Comparison of ENCODE assay signal across 17 cellular contexts in the genomic region with DNA sequence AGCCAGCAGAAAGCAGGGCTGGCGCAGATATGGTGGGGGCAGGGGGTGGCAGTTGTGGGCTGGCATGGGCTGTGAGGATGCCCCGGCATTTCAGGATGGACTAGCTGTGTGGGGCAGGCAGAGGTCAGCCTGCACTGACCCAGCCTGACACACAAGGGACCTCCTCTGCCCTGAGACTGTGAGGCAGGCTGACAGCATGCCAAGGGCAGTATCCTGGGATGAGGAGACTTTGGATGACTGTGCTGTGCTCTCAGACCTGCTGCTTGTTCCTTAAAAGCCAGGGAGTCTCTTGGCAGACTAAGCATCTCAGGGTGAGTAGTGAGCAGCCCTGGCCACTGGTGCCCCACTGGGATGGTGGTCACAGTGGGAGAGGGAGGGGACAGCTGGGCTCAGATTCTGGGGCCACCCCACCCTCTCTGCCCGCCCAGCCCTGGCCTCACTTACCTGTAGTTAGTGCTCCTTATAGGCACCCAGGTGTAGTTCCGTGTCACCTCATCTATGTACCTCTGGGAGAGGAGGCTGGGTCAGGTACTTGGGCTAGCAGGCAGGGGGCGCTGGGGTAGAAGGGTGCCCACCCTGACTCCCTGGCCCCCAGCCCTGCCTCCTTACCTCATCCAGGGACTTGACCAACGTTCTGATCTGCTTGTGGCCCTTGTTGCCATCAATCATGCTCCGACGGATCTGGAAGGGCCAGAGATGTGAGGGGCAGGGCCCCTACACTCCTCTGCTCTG. TPM values are rescaled to one million over a fixed set of nuclear protein-coding genes. Genes with fewer than 3 reads are reported as not detected.
DNase-seq lines count a peak whose midpoint lies in the region; ATAC-seq and TF ChIP-seq lines count a peak whose summit lies in the region.
"Had no signal": no experiment of that assay in that cellular context is flagged by ENCODE, and none has a peak within 500 bp of the region (broad histone marks: within the 10 kb centered on the region; RNA-seq: fewer than 3 reads in every experiment).

No MANE protein-coding gene starts in this region.

- H3K4me1 Mint-ChIP-seq in naive thymus-derived CD8-positive, alpha-beta T cell: peaks cover 12 to 34% (median 15%) of the 10 kb centered on the region in 4 donors

- peak overlapping the region in 2 of 10 donors; percentile 21 to 87 for H3K27ac Mint-ChIP-seq in naive thymus-derived CD8-positive, alpha-beta T cell
- H3K27ac Mint-ChIP-seq: activated T-cell treated with anti-CD3 and anti-CD28 coated beads, Interleukin-2, amount 50 U/mL, for 24 hours had no signal

- CTCF ChIA-PET in OCI-LY7 (lab: Charles Lee; ENCODE audit: unreplicated experiment): no interaction called here

- H3K27me3 Mint-ChIP-seq in naive thymus-derived CD8-positive, alpha-beta T cell: no peaks in the 10 kb centered on the region
- H3K27me3 Mint-ChIP-seq: activated T-cell treated with anti-CD3 and anti-CD28 coated beads, Interleukin-2, amount 50 U/mL, for 24 hours had no signal

- no peak overlapping the region for H2AFZ ChIP-seq in OCI-LY7 (ENCODE audit: low read length)

- BruUV-seq in OCI-LY7 (replicated peaks; lab: Mats Ljungman, UMichigan): no TSS peak

- no peaks in the 10 kb centered on the region for H3K36me3 Mint-ChIP-seq in naive thymus-derived CD8-positive, alpha-beta T cell

- intact Hi-C loops in OCI-LY7 (cut with micrococcal nuclease; ENCODE audit: unreplicated experiment): no loop called here

- H3K9me3 ChIP-seq in BE2C (no peaks in the 10 kb centered on the region), OCI-LY7 (ENCODE audit: low read length) (no peaks in the 10 kb centered on the region)
- H3K9me3 ChIP-seq: gastrocnemius medialis, stomach had no signal

- no peaks in the 10 kb centered on the region for H3K27me3 ChIP-seq in BE2C
- H3K27me3 ChIP-seq: gastrocnemius medialis had no signal

- H3K4me1 ChIP-seq in BE2C (peaks cover 45% of the 10 kb centered on the region), OCI-LY7 (ENCODE audit: insufficient read depth, low read length, poor library complexity, severe bottlenecking) (no peaks in the 10 kb centered on the region)
- H3K4me1 ChIP-seq: gastrocnemius medialis, stomach had no signal

- no peaks in the 10 kb centered on the region for H4K20me1 ChIP-seq in OCI-LY7 (ENCODE audit: insufficient read depth, low read length)

- TF ChIP-seq CTCF in BE2C (IDR thresholded peaks at IDR 0.05; ENCODE audit: low read depth, low read length): peak; percentile 26
- TF ChIP-seq CTCF in GM12872 (IDR thresholded peaks at IDR 0.05; ENCODE audit: insufficient read depth, low read depth, low read length): peak; percentile 15; the same call in 1 of the 3 replicates
- peak; percentile 58 for TF ChIP-seq CTCF in OCI-LY7 (conservative IDR thresholded peaks at IDR 0.05; ENCODE audit: low read length)
- no peak for TF ChIP-seq CTCF in coronary artery (IDR thresholded peaks at IDR 0.05)

- no peaks in the 10 kb centered on the region for H3K79me2 ChIP-seq in OCI-LY7 (ENCODE audit: insufficient read depth, low read depth, low read length)

- no peak for ATAC-seq in GM21447 (IDR thresholded peaks at IDR 0.05; ENCODE audit: unreplicated experiment)
- no peak for ATAC-seq in naive thymus-derived CD8-positive, alpha-beta T cell
- ATAC-seq: gastrocnemius medialis, sciatic nerve had no signal

- no peak overlapping the region for H3K4me3 Mint-ChIP-seq in naive thymus-derived CD8-positive, alpha-beta T cell
- H3K4me3 Mint-ChIP-seq: activated T-cell treated with anti-CD3 and anti-CD28 coated beads, Interleukin-2, amount 50 U/mL, for 24 hours had no signal

- H3K27ac ChIP-seq in OCI-LY7 (ENCODE audit: low read depth, low read length, poor library complexity, severe bottlenecking): no peak overlapping the region
- H3K27ac ChIP-seq in coronary artery: no peak overlapping the region
- H3K27ac ChIP-seq: gastrocnemius medialis, SK-N-MC, stomach had no signal

- POLR2A ChIA-PET in OCI-LY7 (lab: Charles Lee): no interaction called here
- POLR2A ChIA-PET in naive thymus-derived CD8-positive, alpha-beta T cell (lab: Charles Lee): no interaction called here

- peaks cover 33% of the 10 kb centered on the region for H3K36me3 ChIP-seq in BE2C
- no peaks in the 10 kb centered on the region for H3K36me3 ChIP-seq in OCI-LY7 (ENCODE audit: insufficient read depth, low read length)
- H3K36me3 ChIP-seq: gastrocnemius medialis had no signal

- H3K4me3 ChIP-seq in BE2C (ENCODE audit: low read depth, low read length) (no peak overlapping the region), OCI-LY7 (ENCODE audit: low read depth, low read length, poor library complexity, severe bottlenecking) (no peak overlapping the region), coronary artery (no peak overlapping the region)
- H3K4me3 ChIP-seq: gastrocnemius medialis, SK-N-MC, stomach had no signal

- DNase-seq in BE2C: no peak
- DNase-seq in OCI-LY7 (ENCODE audit: low spot score): peak; percentile 24
- peak; percentile 77 for DNase-seq in iPS-NIHi11 (ENCODE audit: low spot score)
- DNase-seq in anterior cingulate cortex (lab: John Stamatoyannopoulos, UW): no peak
- DNase-seq in coronary artery (ENCODE audit: low spot score): no peak
- no peak for DNase-seq in naive thymus-derived CD8-positive, alpha-beta T cell
- DNase-seq: activated CD4-positive, CD25-positive, alpha-beta regulatory T cell; activated T-cell treated with anti-CD3 and anti-CD28 coated beads, Interleukin-2, amount 50 U/mL, for 24 hours; amygdala; effector CD8-positive, alpha-beta T cell; gastrocnemius medialis; NCI-H69; stomach had no signal

- H3K9me2 ChIP-seq in OCI-LY7 (ENCODE audit: insufficient read depth, low read length): no peaks in the 10 kb centered on the region

- no peak overlapping the region for H3K4me2 ChIP-seq in OCI-LY7 (ENCODE audit: low read length)

- H3K9me3 Mint-ChIP-seq in naive thymus-derived CD8-positive, alpha-beta T cell: no peaks in the 10 kb centered on the region
- H3K9me3 Mint-ChIP-seq: activated T-cell treated with anti-CD3 and anti-CD28 coated beads, Interleukin-2, amount 50 U/mL, for 24 hours had no signal

RNA-seq across cellular contexts. Expression of gene TMEM115, which starts 16.0 kb away (rescaled TPM):
- 60.3 TPM for polyA plus RNA-seq in BE2C (2012; ENCODE audit: insufficient read depth, insufficient read length, low read depth)
- 14.5 and 18.9 TPM in 2 replicates for total RNA-seq in OCI-LY7 (2014; rRNA removed; shearing (Covaris generic))
- total RNA-seq in OCI-LY7 (2022): 16.2 and 17.1 TPM in 2 replicates
- total RNA-seq in naive thymus-derived CD8-positive, alpha-beta T cell: 10 to 100 TPM; 28.7 to 29.8 TPM
- polyA plus RNA-seq in naive thymus-derived CD8-positive, alpha-beta T cell: 10 to 100 TPM; 15.2 to 29.2 (median 20.3) TPM

RNA-seq across cellular contexts. Expression of gene CYB561D2, which starts 24.7 kb away (rescaled TPM):
- polyA plus RNA-seq in BE2C (2012; ENCODE audit: insufficient read depth, insufficient read length, low read depth): 56.7 TPM
- total RNA-seq in OCI-LY7 (2014; rRNA removed; shearing (Covaris generic)): 16.2 and 28.0 TPM in 2 replicates
- 17.8 and 18.7 TPM in 2 replicates for total RNA-seq in OCI-LY7 (2022)
- total RNA-seq in naive thymus-derived CD8-positive, alpha-beta T cell: 10 to 100 TPM; 29.7 to 34.5 TPM
- 10 to 100 TPM; 45.5 to 48.2 (median 47.7) TPM for polyA plus RNA-seq in naive thymus-derived CD8-positive, alpha-beta T cell

RNA-seq across cellular contexts. Expression of gene NPRL2, which starts 24.8 kb away (rescaled TPM):
- polyA plus RNA-seq in BE2C (2012; ENCODE audit: insufficient read depth, insufficient read length, low read depth): 82.1 TPM
- 38.6 and 52.5 TPM in 2 replicates for total RNA-seq in OCI-LY7 (2014; rRNA removed; shearing (Covaris generic))
- total RNA-seq in OCI-LY7 (2022): 27.9 and 36.0 TPM in 2 replicates
- total RNA-seq in naive thymus-derived CD8-positive, alpha-beta T cell: 10 to 100 TPM; 52.8 to 63.8 TPM
- 10 to 100 TPM; 36.2 to 45.3 (median 36.4) TPM for polyA plus RNA-seq in naive thymus-derived CD8-positive, alpha-beta T cell

RNA-seq across cellular contexts. Expression of gene ZMYND10, which starts 29.8 kb away (rescaled TPM):
- polyA plus RNA-seq in BE2C (2012; ENCODE audit: insufficient read depth, insufficient read length, low read depth): 2.0 TPM
- 1.7 and 1.8 TPM in 2 replicates for total RNA-seq in OCI-LY7 (2014; rRNA removed; shearing (Covaris generic))
- total RNA-seq in OCI-LY7 (2022): 2.8 and 3.0 TPM in 2 replicates
- total RNA-seq in naive thymus-derived CD8-positive, alpha-beta T cell: 1 to 10 TPM; 3.6 to 4.0 TPM
- polyA plus RNA-seq in naive thymus-derived CD8-positive, alpha-beta T cell: not detected

RNA-seq across cellular contexts. Expression of gene RASSF1, which starts 34.7 kb away (rescaled TPM):
- polyA plus RNA-seq in BE2C (2012; ENCODE audit: insufficient read depth, insufficient read length, low read depth): 36.7 TPM
- 35.8 and 36.0 TPM in 2 replicates for total RNA-seq in OCI-LY7 (2014; rRNA removed; shearing (Covaris generic))
- 33.0 and 33.9 TPM in 2 replicates for total RNA-seq in OCI-LY7 (2022)
- total RNA-seq in naive thymus-derived CD8-positive, alpha-beta T cell: 10 to 100 TPM; 67.3 to 70.8 TPM
- 10 to 100 TPM; 50.8 to 87.6 (median 68.1) TPM for polyA plus RNA-seq in naive thymus-derived CD8-positive, alpha-beta T cell

Comparison
In these comparisons a context has a peak if more than half of its experiments do, and no peak if none do; other contexts are left out.
1. DNase-seq: peak in OCI-LY7 (single experiment) and iPS-NIHi11 (single experiment); none in BE2C (single experiment), anterior cingulate cortex (0 of 58), coronary artery (single experiment) and naive thymus-derived CD8-positive, alpha-beta T cell (0 of 10).